Comparison of ENCODE assay signal across 16 cellular contexts in genomic region chr4:101158136-101158485, GRCh38.
A peak's percentile ranks its signal among the peaks of the same experiment; 100 is the strongest.
DNase-seq lines count a peak whose midpoint lies in the region; ATAC-seq and TF ChIP-seq lines count a peak whose summit lies in the region.
"Had no signal": no experiment of that assay in that cellular context is flagged by ENCODE, and none has a peak within 500 bp of the region (broad histone marks: within the 10 kb centered on the region; RNA-seq: fewer than 3 reads in every experiment).

No MANE protein-coding gene starts in this region.

- ATAC-seq in SK-N-SH treated with all-trans-retinoic acid at 6 μM for 48 hours: peak; percentile 68
- ATAC-seq in sciatic nerve: peak; percentile 60
- no peak for ATAC-seq in GM18858 (IDR thresholded peaks at IDR 0.05; ENCODE audit: unreplicated experiment)

- H3K36me3 Mint-ChIP-seq in endothelial cell (ENCODE audit: low read depth, unreplicated experiment): no peaks in the 10 kb centered on the region
- H3K36me3 Mint-ChIP-seq: mesothelial cell of epicardium had no signal

- no peaks in the 10 kb centered on the region for H3K9me3 Mint-ChIP-seq in endothelial cell (ENCODE audit: unreplicated experiment)
- H3K9me3 Mint-ChIP-seq: CD4-positive, alpha-beta memory T cell; mesothelial cell of epicardium had no signal

- H3K4me3 Mint-ChIP-seq in endothelial cell (ENCODE audit: unreplicated experiment): no peak overlapping the region
- H3K4me3 Mint-ChIP-seq: activated naive CD8-positive, alpha-beta T cell; mesothelial cell of epicardium had no signal

- DNase-seq in ELR (ENCODE audit: low read depth) (peak; percentile 62), head of caudate nucleus (peak; percentile 25 to 89 (median 64)), sciatic nerve (ENCODE audit: low spot score) (no peak), RKO (ENCODE audit: low spot score) (no peak), endothelial cell (ENCODE audit: low spot score) (no peak), coronary artery (ENCODE audit: low spot score) (no peak)
- DNase-seq: CD4-positive, alpha-beta memory T cell; GDM1; HCEC 1CT; SJCRH30; stimulated activated CD4-positive, alpha-beta T cell treated with anti-CD3 and anti-CD28 coated beads, Interleukin-4, amount 100 ng/mL, for 24 hours; stimulated activated naive CD4-positive, alpha-beta T cell treated with Interleukin-2 at 50 U/mL for 16 hours had no signal

- TF ChIP-seq CTCF in endothelial cell (IDR thresholded peaks at IDR 0.05; ENCODE audit: unreplicated experiment): no peak
- TF ChIP-seq CTCF in coronary artery (IDR thresholded peaks at IDR 0.05): no peak

- no peak overlapping the region for H3K27ac Mint-ChIP-seq in endothelial cell (ENCODE audit: unreplicated experiment)
- H3K27ac Mint-ChIP-seq: activated naive CD8-positive, alpha-beta T cell; mesothelial cell of epicardium had no signal

- intact Hi-C loops in head of caudate nucleus (cut with DNase I) (no loop called here), sciatic nerve (cut with DNase I) (no loop called here)

- no peak overlapping the region for H3K4me3 ChIP-seq in coronary artery
- H3K4me3 ChIP-seq: SJCRH30 had no signal

- H3K27ac ChIP-seq in coronary artery: no peak overlapping the region
- H3K27ac ChIP-seq: SJCRH30 had no signal

- H3K4me1 Mint-ChIP-seq in endothelial cell (ENCODE audit: unreplicated experiment): peaks cover 22% of the 10 kb centered on the region

- H3K27me3 Mint-ChIP-seq in endothelial cell (ENCODE audit: unreplicated experiment): no peaks in the 10 kb centered on the region
- H3K27me3 Mint-ChIP-seq: activated naive CD8-positive, alpha-beta T cell; CD4-positive, alpha-beta memory T cell had no signal

TF ChIP-seq in SK-N-SH treated with all-trans-retinoic acid at 6 μM for 48 hours, 23 proteins besides CTCF, POLR2A, EP300 and RAD21:
- TF ChIP-seq TCF4 (CRISPR knock-in tag; IDR thresholded peaks at IDR 0.05; ENCODE audit: borderline replicate concordance) (no peak), OSR1 (CRISPR knock-in tag; IDR thresholded peaks at IDR 0.05) (no peak), GLIS3 (CRISPR knock-in tag; IDR thresholded peaks at IDR 0.05) (no peak), ZFP3 (CRISPR knock-in tag; IDR thresholded peaks at IDR 0.05) (no peak)
- TF ChIP-seq, protein P1, sequence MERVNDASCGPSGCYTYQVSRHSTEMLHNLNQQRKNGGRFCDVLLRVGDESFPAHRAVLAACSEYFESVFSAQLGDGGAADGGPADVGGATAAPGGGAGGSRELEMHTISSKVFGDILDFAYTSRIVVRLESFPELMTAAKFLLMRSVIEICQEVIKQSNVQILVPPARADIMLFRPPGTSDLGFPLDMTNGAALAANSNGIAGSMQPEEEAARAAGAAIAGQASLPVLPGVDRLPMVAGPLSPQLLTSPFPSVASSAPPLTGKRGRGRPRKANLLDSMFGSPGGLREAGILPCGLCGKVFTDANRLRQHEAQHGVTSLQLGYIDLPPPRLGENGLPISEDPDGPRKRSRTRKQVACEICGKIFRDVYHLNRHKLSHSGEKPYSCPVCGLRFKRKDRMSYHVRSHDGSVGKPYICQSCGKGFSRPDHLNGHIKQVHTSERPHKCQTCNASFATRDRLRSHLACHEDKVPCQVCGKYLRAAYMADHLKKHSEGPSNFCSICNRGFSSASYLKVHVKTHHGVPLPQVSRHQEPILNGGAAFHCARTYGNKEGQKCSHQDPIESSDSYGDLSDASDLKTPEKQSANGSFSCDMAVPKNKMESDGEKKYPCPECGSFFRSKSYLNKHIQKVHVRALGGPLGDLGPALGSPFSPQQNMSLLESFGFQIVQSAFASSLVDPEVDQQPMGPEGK (CRISPR knock-in tag; IDR thresholded peaks at IDR 0.05; ENCODE audit: borderline replicate concordance): no peak

Comparison
In these comparisons a context has a peak if more than half of its experiments do, and no peak if none do; other contexts are left out.
1. DNase-seq: peak in ELR (single experiment) and head of caudate nucleus (42 of 42); none in sciatic nerve (single experiment), RKO (single experiment), endothelial cell (single experiment) and coronary artery (single experiment).